In the genomic region with DNA sequence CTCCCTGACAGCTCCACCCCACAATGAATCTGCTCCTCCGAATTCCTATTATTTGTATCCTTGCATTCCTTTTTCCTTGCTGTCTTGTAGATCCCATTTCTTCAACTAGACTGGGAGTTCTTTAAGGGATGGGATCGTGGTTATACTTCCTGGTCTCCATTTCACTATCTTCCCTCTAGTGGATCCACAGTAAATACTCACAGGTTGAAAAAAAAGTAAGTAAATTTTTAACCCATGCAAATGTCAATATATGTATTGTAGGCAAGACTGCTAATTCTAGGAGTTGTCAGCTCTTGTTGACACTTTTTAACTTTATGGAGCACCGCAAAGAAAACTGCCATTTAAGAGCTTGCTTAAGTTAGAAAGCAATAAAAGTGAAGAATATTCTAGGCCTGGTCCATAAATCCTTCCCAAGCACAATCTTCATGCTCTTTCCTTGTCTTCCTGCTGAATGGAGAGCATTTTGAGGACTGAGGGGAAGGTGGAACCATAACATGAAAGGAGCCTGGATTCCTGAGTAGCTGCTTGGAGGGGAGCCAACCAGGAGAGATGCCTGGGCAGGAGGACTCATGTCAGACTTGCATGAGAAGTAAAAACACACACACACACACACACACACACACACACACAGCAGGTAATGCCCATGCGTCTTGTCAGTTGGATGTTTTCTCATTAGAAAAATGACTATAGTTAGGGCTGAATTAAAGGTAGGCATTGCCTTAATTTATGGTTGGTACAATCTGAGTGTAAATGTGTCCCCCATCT, we compare ENCODE assay signal across 14 cellular contexts. TPM values are rescaled to one million over a fixed set of nuclear protein-coding genes. Genes with fewer than 3 reads are reported as not detected.
DNase-seq lines count a peak whose midpoint lies in the region; ATAC-seq, FAIRE-seq and TF ChIP-seq lines count a peak whose summit lies in the region.
"Had no signal": no experiment of that assay in that cellular context is flagged by ENCODE, and none has a peak within 500 bp of the region (broad histone marks: within the 10 kb centered on the region; RNA-seq: fewer than 3 reads in every experiment).

No MANE protein-coding gene starts in this region.

- no peak for TF ChIP-seq POLR2A in endothelial cell of umbilical vein (IDR thresholded peaks at IDR 0.05; ENCODE audit: low read depth, low read length)

- H3K9me3 ChIP-seq in Loucy (ENCODE audit: insufficient read depth, low read depth, low read length) (no peaks in the 10 kb centered on the region), endothelial cell of umbilical vein (replicated peaks; ENCODE audit: control insufficient read depth, insufficient read depth, low read length) (no peaks in the 10 kb centered on the region), osteoblast (ENCODE audit: low read depth, low read length) (no peaks in the 10 kb centered on the region)
- H3K9me3 ChIP-seq: BE2C, spleen had no signal

- H3K27ac ChIP-seq in endothelial cell of umbilical vein (ENCODE audit: insufficient read depth, low read depth, low read length) (no peak overlapping the region), osteoblast (ENCODE audit: low read depth, low read length) (no peak overlapping the region)
- H3K27ac ChIP-seq: spleen had no signal

- H3K4me2 ChIP-seq in Loucy (ENCODE audit: low read depth, low read length, poor library complexity, severe bottlenecking) (no peak overlapping the region), endothelial cell of umbilical vein (ENCODE audit: insufficient read depth, low read length) (no peak overlapping the region), osteoblast (ENCODE audit: insufficient read depth, low read length) (peak overlapping the region; percentile 2)

- dilution Hi-C loops in endothelial cell of umbilical vein (cut with MboI; ENCODE audit: extremely low pct_ligation_motif_present, low sequenced_read_pairs), result no loop called here

- no peaks in the 10 kb centered on the region for H3K9me1 ChIP-seq in endothelial cell of umbilical vein (replicated peaks; ENCODE audit: control insufficient read depth, extremely low read depth, insufficient read depth, low read length)

- no TSS peak for BruUV-seq in endothelial cell of umbilical vein (replicated peaks; lab: Mats Ljungman, UMichigan)

- H3K79me2 ChIP-seq in Loucy (ENCODE audit: insufficient read depth, low read length), result no peaks in the 10 kb centered on the region
- H3K79me2 ChIP-seq in endothelial cell of umbilical vein (ENCODE audit: control insufficient read depth, insufficient read depth, low read length), result no peaks in the 10 kb centered on the region
- H3K79me2 ChIP-seq in osteoblast (ENCODE audit: insufficient read depth, low read length), result no peaks in the 10 kb centered on the region

- no peaks in the 10 kb centered on the region for H3K36me3 ChIP-seq in Loucy (ENCODE audit: insufficient read depth, low read length)
- H3K36me3 ChIP-seq in endothelial cell of umbilical vein (ENCODE audit: control insufficient read depth in 2 of 2, extremely low read depth in 1 of 2, insufficient read depth in 2 of 2, low read length in 2 of 2), result no peaks in the 10 kb centered on the region
- no peaks in the 10 kb centered on the region for H3K36me3 ChIP-seq in osteoblast (ENCODE audit: insufficient read depth, low read length)
- H3K36me3 ChIP-seq: BE2C, spleen had no signal

- H2AFZ ChIP-seq in Loucy (ENCODE audit: low read length), result 0 out of 2 replicates have a peak overlapping the region, but pooled peaks have one; percentile 45
- no peak overlapping the region for H2AFZ ChIP-seq in endothelial cell of umbilical vein (ENCODE audit: low read depth, low read length)
- no peak overlapping the region for H2AFZ ChIP-seq in osteoblast (ENCODE audit: low read length)

- POLR2A ChIA-PET in AG04449 (lab: Yijun Ruan, JAX), result interaction anchor here (1.2 kb wide), 1 partner anchor 33 kb away, joined by 3 read pairs; no protein-coding TSS in a partner anchor
- POLR2A ChIA-PET in endothelial cell of umbilical vein (lab: Charles Lee), result no interaction called here

- H3K27me3 ChIP-seq in Loucy (ENCODE audit: insufficient read depth, low read length, poor library complexity, severe bottlenecking) (no peaks in the 10 kb centered on the region), endothelial cell of umbilical vein (ENCODE audit: control insufficient read depth in 2 of 2, insufficient read depth in 2 of 2, low read length in 2 of 2) (no peaks in the 10 kb centered on the region), osteoblast (ENCODE audit: insufficient read depth, low read length) (peaks cover 34% of the 10 kb centered on the region)
- H3K27me3 ChIP-seq: BE2C had no signal

- CTCF ChIA-PET in AG04449 (lab: Yijun Ruan, JAX), result interaction anchor here (5.4 kb wide), 1 partner anchor 33 kb away, joined by 27 read pairs; no protein-coding TSS in a partner anchor
- CTCF ChIA-PET in endothelial cell of umbilical vein (lab: Charles Lee), result interaction anchor here (1.0 to 3.3 kb wide), 2 partner anchors 9 to 33 kb away, joined by 3 to 14 read pairs; no protein-coding TSS in a partner anchor

- intact Hi-C loops in endothelial cell of umbilical vein (cut with micrococcal nuclease), result no loop called here

- H3K9me2 ChIP-seq in Loucy (replicated peaks; ENCODE audit: low read depth, low read length), result no peaks in the 10 kb centered on the region

- no peak for TF ChIP-seq CTCF in AG04449 (IDR thresholded peaks at IDR 0.05; ENCODE audit: insufficient read depth, low read length, missing control alignments)
- no peak for TF ChIP-seq CTCF in Loucy (conservative IDR thresholded peaks at IDR 0.05; ENCODE audit: low read length)
- no peak for TF ChIP-seq CTCF in endothelial cell of umbilical vein (IDR thresholded peaks at IDR 0.05; ENCODE audit: extremely low read depth in 1 of 2, insufficient read depth in 1 of 2, low read depth in 1 of 2, low read length in 2 of 2)
- TF ChIP-seq CTCF in osteoblast (IDR thresholded peaks at IDR 0.05; ENCODE audit: extremely low read depth, low read depth, low read length), result no peak

- H4K20me1 ChIP-seq in Loucy (ENCODE audit: insufficient read depth, low read length, poor library complexity, severe bottlenecking), result no peaks in the 10 kb centered on the region
- H4K20me1 ChIP-seq in endothelial cell of umbilical vein (replicated peaks; ENCODE audit: control insufficient read depth, extremely low read depth, insufficient read depth, low read length), result no peaks in the 10 kb centered on the region
- H4K20me1 ChIP-seq in osteoblast (ENCODE audit: insufficient read depth, low read length), result no peaks in the 10 kb centered on the region

- H3K4me3 ChIP-seq in AG04449 (ENCODE audit: low read depth, low read length) (no peak overlapping the region), Loucy (ENCODE audit: low read length, poor library complexity, severe bottlenecking) (no peak overlapping the region), endothelial cell of umbilical vein (replicated peaks in 1 of 3; ENCODE audit: insufficient read depth in 1 of 3, low read depth in 1 of 3, low read length in 3 of 3) (no peak overlapping the region), osteoblast (ENCODE audit: insufficient read depth, low read length) (no peak overlapping the region)
- H3K4me3 ChIP-seq: spleen had no signal

- H3K4me1 ChIP-seq in Loucy (ENCODE audit: insufficient read depth, low read length, poor library complexity, severe bottlenecking) (peaks cover 4% of the 10 kb centered on the region), endothelial cell of umbilical vein (ENCODE audit: control insufficient read depth, extremely low read depth, insufficient read depth, low read length) (peaks cover 7% of the 10 kb centered on the region), osteoblast (ENCODE audit: insufficient read depth, low read length) (peaks cover 6% of the 10 kb centered on the region)
- H3K4me1 ChIP-seq: BE2C, spleen had no signal

- FAIRE-seq in endothelial cell of umbilical vein (lab: Jason Lieb, UNC), result no peak

- H3K9ac ChIP-seq in Loucy (ENCODE audit: low read depth, low read length, poor library complexity, severe bottlenecking) (no peak overlapping the region), endothelial cell of umbilical vein (replicated peaks; ENCODE audit: extremely low read depth, insufficient read depth, low read length) (no peak overlapping the region)

- DNase-seq in AG04449 (ENCODE audit: low read depth, low spot score) (peak; percentile 0), endothelial cell of umbilical vein (ENCODE audit: low read depth, low spot score) (peak; percentile 13), osteoblast (ENCODE audit: insufficient read length, low spot score, missing footprints) (no peak), G401 (ENCODE audit: low spot score) (no peak)
- DNase-seq: BE2C, endodermal cell, hippocampal formation, KG1, NCI-H2171, spleen had no signal

- in situ Hi-C loops in G401 (cut with HindIII; ENCODE audit: low sequenced_read_pairs), result no loop called here

- no peaks in the 10 kb centered on the region for H3F3A ChIP-seq in Loucy (ENCODE audit: low read depth)

- ATAC-seq in HG02798 (IDR thresholded peaks at IDR 0.05; ENCODE audit: poor library complexity, unreplicated experiment), result no peak
- no peak for ATAC-seq in HG02759 (IDR thresholded peaks at IDR 0.05; ENCODE audit: unreplicated experiment)
- no peak for ATAC-seq in HG02678 (IDR thresholded peaks at IDR 0.05; ENCODE audit: unreplicated experiment)

TF ChIP-seq in endothelial cell of umbilical vein, 7 proteins besides CTCF, POLR2A, EP300 and RAD21:
- no peak for TF ChIP-seq MAX (IDR thresholded peaks at IDR 0.05; ENCODE audit: insufficient read depth, insufficient read length)
- TF ChIP-seq JUN (IDR thresholded peaks at IDR 0.05; ENCODE audit: borderline replicate concordance, insufficient read depth, insufficient read length, low read depth), result no peak
- TF ChIP-seq POLR2AphosphoS5 (IDR thresholded peaks at IDR 0.05; ENCODE audit: insufficient read depth, low read depth, low read length), result no peak
- no peak for TF ChIP-seq GATA2 (IDR thresholded peaks at IDR 0.05; ENCODE audit: insufficient read depth, insufficient read length, low read depth, low read length)
- TF ChIP-seq EZH2 (IDR thresholded peaks at IDR 0.05; ENCODE audit: borderline replicate concordance, low read depth, low read length, severe bottlenecking), result no peak
- no peak for TF ChIP-seq FOS (IDR thresholded peaks at IDR 0.05; ENCODE audit: borderline replicate concordance, insufficient read depth, low read length)
TF ChIP-seq in endothelial cell of umbilical vein: peak in this region for 0.

RNA-seq across cellular contexts. Expression of gene VWA2, which starts 32.1 kb away (rescaled TPM):
- total RNA-seq in endothelial cell of umbilical vein (not detected in 2 replicates), osteoblast (under 0.01 TPM in 1 of 2 replicates, not detected in the other)
- not detected in 2 replicates for polyA plus RNA-seq in endothelial cell of umbilical vein
- not detected in 2 replicates for polyA plus RNA-seq in endothelial cell of umbilical vein (2011; cell fraction: cytosol; rRNA removed)
- not detected in 2 replicates for polyA plus RNA-seq in endothelial cell of umbilical vein (2011; cell fraction: nucleus; rRNA removed)
- not detected in 2 replicates for polyA plus RNA-seq in endothelial cell of umbilical vein (2012)
- not detected in 2 replicates for polyA minus RNA-seq in endothelial cell of umbilical vein
- not detected for polyA minus RNA-seq in endothelial cell of umbilical vein (2011; cell fraction: cytosol; rRNA and poly(A)+ RNA removed)
- polyA minus RNA-seq in endothelial cell of umbilical vein (2011; cell fraction: nucleus; rRNA and poly(A)+ RNA removed), result not detected in 2 replicates
- not detected in 2 replicates for total RNA-seq in G401 (2014; rRNA removed; shearing (Covaris generic))

Comparison
In these comparisons a context has a peak if more than half of its experiments do, and no peak if none do; other contexts are left out.
1. DNase-seq: peak in AG04449 (single experiment) and endothelial cell of umbilical vein (single experiment); none in osteoblast (single experiment) and G401 (single experiment).